ENCODE assay signal across 23 cellular contexts in the genomic region with DNA sequence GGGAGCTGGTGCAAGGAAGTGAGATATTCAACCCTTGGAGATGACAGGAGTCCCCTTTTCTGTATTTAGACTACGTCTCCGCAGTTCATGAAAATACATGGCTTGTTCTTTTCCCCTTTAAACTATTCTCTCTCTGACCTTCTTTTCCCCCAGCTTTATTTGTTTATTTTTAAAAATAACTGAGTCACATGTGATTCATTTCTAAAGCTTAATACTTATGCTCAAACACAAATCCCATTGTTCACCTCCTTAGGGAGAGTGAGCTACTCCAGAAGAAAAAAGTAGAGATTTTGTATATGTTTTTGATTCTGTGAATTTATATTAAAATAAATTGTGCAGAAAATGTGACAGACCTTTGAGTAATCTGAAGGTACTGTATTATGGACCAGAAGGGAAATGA. TPM values are rescaled to one million over a fixed set of nuclear protein-coding genes. Genes with fewer than 3 reads are reported as not detected.
DNase-seq lines count a peak whose midpoint lies in the region; ATAC-seq and TF ChIP-seq lines count a peak whose summit lies in the region.
"Had no signal": no experiment of that assay in that cellular context is flagged by ENCODE, and none has a peak within 500 bp of the region (broad histone marks: within the 10 kb centered on the region; RNA-seq: fewer than 3 reads in every experiment).

No MANE protein-coding gene starts in this region.

- no peak overlapping the region for H4K5ac ChIP-seq in IMR-90 (ENCODE audit: low read depth, low read length)

- no peaks in the 10 kb centered on the region; the same call in 1 of the 2 replicates for H4K20me1 ChIP-seq in IMR-90 (ENCODE audit: insufficient read depth, low read length)

- no TSS peak for BruUV-seq in A673 (replicated peaks; lab: Mats Ljungman, UMichigan)
- no TSS peak for BruUV-seq in IMR-90 (replicated peaks; lab: Mats Ljungman, UMichigan)

- H3K18ac ChIP-seq in IMR-90 (ENCODE audit: low read depth, low read length), result peak overlapping the region; percentile 24; the same call in 1 of the 2 replicates

- WGBS in IMR-90 (ENCODE audit: extremely low coverage in 2 of 2, insufficient read length in 1 of 2), 2 experiments, result no CpG with 5 or more reads among the region's 2 CpGs

- H4K91ac ChIP-seq in IMR-90 (ENCODE audit: insufficient read depth, low read depth, low read length), result no peak overlapping the region

- peak; percentile 82 for ATAC-seq in IMR-90 (ENCODE audit: low read depth)
- ATAC-seq: activated naive CD8-positive, alpha-beta T cell treated with anti-CD3 and anti-CD28 coated beads, Interleukin-2, amount 50 U/mL, for 24 hours; activated T-cell treated with anti-CD3 and anti-CD28 coated beads, Interleukin-2, amount 50 U/mL, for 4 hours; stimulated activated effector memory CD8-positive, alpha-beta T cell treated with anti-CD3 and anti-CD28 coated beads, Interleukin-12 subunit alpha, Interleukin-12 subunit beta, amount 100 ng/mL, for 72 hours had no signal

- peak overlapping the region; percentile 11 for H3K27ac ChIP-seq in A673 (ENCODE audit: low read depth, low read length, poor library complexity, severe bottlenecking)
- H3K27ac ChIP-seq in IMR-90 (ENCODE audit: insufficient read depth, low read length), result no peak overlapping the region
- H3K27ac ChIP-seq: epithelial cell of prostate, parathyroid adenoma, right atrium auricular region, RWPE1, VCaP had no signal

- no peak overlapping the region for H2AK5ac ChIP-seq in IMR-90 (ENCODE audit: low read depth, low read length)

- CTCF ChIA-PET in A673 (lab: Charles Lee) (no interaction called here), IMR-90 (lab: Yijun Ruan, JAX) (interaction anchor here (1.0 kb wide), 2 partner anchors 13 to 100 kb away, joined by 3 to 4 read pairs; no protein-coding TSS in a partner anchor)

- in situ Hi-C loops in IMR-90 (cut with MboI; ENCODE audit: low sequenced_read_pairs) (no loop called here), astrocyte of the spinal cord (cut with HindIII; ENCODE audit: low sequenced_read_pairs) (no loop called here)

- no peak overlapping the region for H3K9ac ChIP-seq in IMR-90 (ENCODE audit: low read depth, low read length)
- H3K9ac ChIP-seq: parathyroid adenoma had no signal

- H3K4me2 ChIP-seq in IMR-90 (ENCODE audit: low read depth, low read length), result peak overlapping the region; percentile 41; the same call in 1 of the 2 replicates

- H2AFZ ChIP-seq in IMR-90 (replicated peaks; ENCODE audit: low read length, poor library complexity), result no peak overlapping the region
- H2AFZ ChIP-seq: parathyroid adenoma had no signal

- H2BK5ac ChIP-seq in IMR-90 (ENCODE audit: low read depth, low read length, poor library complexity, severe bottlenecking), result peak overlapping the region; percentile 35

- H3K79me1 ChIP-seq in IMR-90 (ENCODE audit: low read depth in 1 of 2, low read length in 2 of 2), result no peaks in the 10 kb centered on the region

- DNase-seq in A673 (ENCODE audit: low spot score) (no peak), IMR-90 (peak; percentile 68), astrocyte of the spinal cord (ENCODE audit: low read depth, low spot score) (peak; percentile 44), foreskin melanocyte (peak; percentile 57), NCI-H345 treated with DMSO at 0.1 percent for 48 hours (lab: John Stamatoyannopoulos, UW; ENCODE audit: unreplicated experiment) (no peak), NCI-H187 (lab: John Stamatoyannopoulos, UW) (no peak), nucleus accumbens (lab: John Stamatoyannopoulos, UW) (no peak), ureter (ENCODE audit: low spot score) (no peak)
- DNase-seq: activated CD4-positive, alpha-beta T cell treated with anti-CD3 and anti-CD28 coated beads, Interleukin-2, amount 10 ng/mL, durations not matched to agents 24 days and 14 days; activated naive CD8-positive, alpha-beta T cell treated with anti-CD3 and anti-CD28 coated beads, Interleukin-2, amount 50 U/mL, for 24 hours; activated T-cell treated with anti-CD3 and anti-CD28 coated beads, Interleukin-2, amount 50 U/mL, for 4 hours; CD4-positive, alpha-beta memory T cell; H9; MG63; NCI-H1105 treated with DMSO at 0.1 percent for 48 hours; stimulated activated CD4-positive, alpha-beta T cell treated with anti-CD3 and anti-CD28 coated beads, Interleukin-4, amount 100 ng/mL, for 24 hours had no signal

- dilution Hi-C loops in IMR-90 (cut with HindIII; ENCODE audit: low sequenced_read_pairs, unreplicated experiment), result no loop called here

- H3K56ac ChIP-seq in IMR-90 (ENCODE audit: extremely low read depth, insufficient read depth, low read length), result peak overlapping the region; percentile 23; the same call in 1 of the 2 replicates

- peaks cover 3% of the 10 kb centered on the region; the same call in 1 of the 2 replicates for H3K9me1 ChIP-seq in IMR-90 (ENCODE audit: insufficient read depth, low read length)

- TF ChIP-seq RAD21 in IMR-90 (IDR thresholded peaks at IDR 0.05; ENCODE audit: low read length), result no peak

- peak overlapping the region in 1 of 2 experiments; percentile 62; a peak in 1 of 4 replicates for H4K8ac ChIP-seq in IMR-90 (ENCODE audit: low read depth in 2 of 2, low read length in 2 of 2)

- H2BK120ac ChIP-seq in IMR-90 (ENCODE audit: low read depth, low read length), result peak overlapping the region; percentile 80

- intact Hi-C loops in A673 (cut with micrococcal nuclease; ENCODE audit: unreplicated experiment) (no loop called here), IMR-90 (cut with micrococcal nuclease) (no loop called here)

- H3K4ac ChIP-seq in IMR-90 (ENCODE audit: low read depth, low read length), result peak overlapping the region; percentile 75; the same call in 1 of the 2 replicates

- H3K4me3 ChIP-seq in A673 (ENCODE audit: low read depth, low read length, poor library complexity, severe bottlenecking), result no peak overlapping the region
- H3K4me3 ChIP-seq in IMR-90 (ENCODE audit: insufficient read depth, low read depth, low read length), result no peak overlapping the region
- no peak overlapping the region for H3K4me3 ChIP-seq in astrocyte of the spinal cord (ENCODE audit: low read depth, low read length)
- H3K4me3 ChIP-seq: lung, MG63, right atrium auricular region had no signal

- peak overlapping the region; percentile 79; the same call in 1 of the 2 replicates for H2BK20ac ChIP-seq in IMR-90 (ENCODE audit: low read depth, low read length)

- peak overlapping the region; percentile 69; the same call in 1 of the 2 replicates for H3K23ac ChIP-seq in IMR-90 (ENCODE audit: low read depth, low read length)

- H3K14ac ChIP-seq in IMR-90 (replicated peaks; ENCODE audit: low read depth, low read length), result peak overlapping the region; percentile 12; the same call in 1 of the 2 replicates

- peak overlapping the region; percentile 75; the same call in 2 of the 3 replicates for H2BK15ac ChIP-seq in IMR-90 (ENCODE audit: low read depth, low read length)

- H2AK9ac ChIP-seq in IMR-90 (replicated peaks; ENCODE audit: low read depth, low read length, poor library complexity), result no peak overlapping the region

- H3K4me1 ChIP-seq in A673 (ENCODE audit: insufficient read depth, low read length, poor library complexity, severe bottlenecking) (peaks cover 15% of the 10 kb centered on the region), IMR-90 (ENCODE audit: control insufficient read depth, insufficient read depth, low read length) (peaks cover 8% of the 10 kb centered on the region)
- H3K4me1 ChIP-seq: parathyroid adenoma, right atrium auricular region had no signal

- H3K36me3 ChIP-seq in A673 (ENCODE audit: insufficient read depth, low read length, poor library complexity, severe bottlenecking), result no peaks in the 10 kb centered on the region
- no peaks in the 10 kb centered on the region for H3K36me3 ChIP-seq in IMR-90 (ENCODE audit: control insufficient read depth, insufficient read depth, low read length)
- H3K36me3 ChIP-seq: MG63, right atrium auricular region had no signal

- H3K27me3 ChIP-seq in A673 (replicated peaks; ENCODE audit: insufficient read depth, low read depth, low read length, poor library complexity) (no peaks in the 10 kb centered on the region), IMR-90 (ENCODE audit: control insufficient read depth, insufficient read depth, low read length) (no peaks in the 10 kb centered on the region)
- H3K27me3 ChIP-seq: MG63, right atrium auricular region had no signal

- POLR2A ChIA-PET in A673 (lab: Charles Lee; ENCODE audit: low non-redundant PET), result no interaction called here
- POLR2A ChIA-PET in IMR-90 (lab: Charles Lee; ENCODE audit: unreplicated experiment), result interaction anchor here (1.1 kb wide), 1 partner anchor 101 kb away, joined by 6 read pairs; no protein-coding TSS in a partner anchor

- TF ChIP-seq CTCF in A673 (conservative IDR thresholded peaks at IDR 0.05; ENCODE audit: low read depth, low read length) (no peak), IMR-90 (conservative IDR thresholded peaks at IDR 0.05; ENCODE audit: low read depth, low read length) (no peak), astrocyte of the spinal cord (IDR thresholded peaks at IDR 0.05; ENCODE audit: low read depth, low read length) (no peak)

- no peak for TF ChIP-seq POLR2A in IMR-90 (IDR thresholded peaks at IDR 0.05; ENCODE audit: low read depth, low read length)

- no peaks in the 10 kb centered on the region for H3K9me3 ChIP-seq in A673 (ENCODE audit: low read depth, low read length, poor library complexity, severe bottlenecking)
- H3K9me3 ChIP-seq in IMR-90 (ENCODE audit: control insufficient read depth, insufficient read depth, low read length), result peaks cover 4% of the 10 kb centered on the region; the same call in 1 of the 2 replicates
- H3K9me3 ChIP-seq: MG63, right atrium auricular region had no signal

TF ChIP-seq in IMR-90, 13 proteins besides CTCF, POLR2A, EP300 and RAD21:
- TF ChIP-seq RCOR1 (IDR thresholded peaks at IDR 0.05; ENCODE audit: insufficient replicate concordance, low read length), result no peak
- no peak for TF ChIP-seq BHLHE40 (IDR thresholded peaks at IDR 0.05; ENCODE audit: low read depth, low read length)
- TF ChIP-seq, protein P1, sequence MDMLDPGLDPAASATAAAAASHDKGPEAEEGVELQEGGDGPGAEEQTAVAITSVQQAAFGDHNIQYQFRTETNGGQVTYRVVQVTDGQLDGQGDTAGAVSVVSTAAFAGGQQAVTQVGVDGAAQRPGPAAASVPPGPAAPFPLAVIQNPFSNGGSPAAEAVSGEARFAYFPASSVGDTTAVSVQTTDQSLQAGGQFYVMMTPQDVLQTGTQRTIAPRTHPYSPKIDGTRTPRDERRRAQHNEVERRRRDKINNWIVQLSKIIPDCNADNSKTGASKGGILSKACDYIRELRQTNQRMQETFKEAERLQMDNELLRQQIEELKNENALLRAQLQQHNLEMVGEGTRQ (IDR thresholded peaks at IDR 0.05; ENCODE audit: low read depth, low read length), result no peak
- no peak for TF ChIP-seq CHD1 (IDR thresholded peaks at IDR 0.05; ENCODE audit: low read depth, low read length)
- 0 out of 2 replicates have a peak, but pooled peaks have one; percentile 14 for TF ChIP-seq FOS (IDR thresholded peaks at IDR 0.05; ENCODE audit: low read depth, low read length)
- TF ChIP-seq MAFK (IDR thresholded peaks at IDR 0.05; ENCODE audit: low read depth, low read length), result no peak

RNA-seq across cellular contexts. Expression of a gene that starts 35.9 kb away (rescaled TPM):
- total RNA-seq in A673 (2021) (47.6 and 49.9 TPM in 2 replicates), IMR-90 (2012; rRNA removed) (3.6 and 4.4 TPM in 2 replicates), ureter (20.7 TPM)
- 6.5 and 6.8 TPM in 2 replicates for polyA plus RNA-seq in IMR-90 (2012; rRNA removed)
- 3.0 and 9.1 TPM in 2 replicates for polyA plus RNA-seq in IMR-90 (2012; cell fraction: cytosol; rRNA removed)
- polyA plus RNA-seq in IMR-90 (2012; cell fraction: nucleus; rRNA removed; ENCODE audit: low replicate concordance), result 1.8 and 3.0 TPM in 2 replicates
- polyA plus RNA-seq: CD4-positive, alpha-beta memory T cell had no signal

Comparison
In these comparisons a context has a peak if more than half of its experiments do, and no peak if none do; other contexts are left out.
1. DNase-seq: peak in IMR-90 (single experiment), astrocyte of the spinal cord (single experiment) and foreskin melanocyte (single experiment); none in A673 (single experiment), NCI-H345 treated with DMSO at 0.1 percent for 48 hours (single experiment), NCI-H187 (0 of 2), nucleus accumbens (0 of 56) and ureter (single experiment).